8 cellular contexts compared by ENCODE assay signal in the genomic region with DNA sequence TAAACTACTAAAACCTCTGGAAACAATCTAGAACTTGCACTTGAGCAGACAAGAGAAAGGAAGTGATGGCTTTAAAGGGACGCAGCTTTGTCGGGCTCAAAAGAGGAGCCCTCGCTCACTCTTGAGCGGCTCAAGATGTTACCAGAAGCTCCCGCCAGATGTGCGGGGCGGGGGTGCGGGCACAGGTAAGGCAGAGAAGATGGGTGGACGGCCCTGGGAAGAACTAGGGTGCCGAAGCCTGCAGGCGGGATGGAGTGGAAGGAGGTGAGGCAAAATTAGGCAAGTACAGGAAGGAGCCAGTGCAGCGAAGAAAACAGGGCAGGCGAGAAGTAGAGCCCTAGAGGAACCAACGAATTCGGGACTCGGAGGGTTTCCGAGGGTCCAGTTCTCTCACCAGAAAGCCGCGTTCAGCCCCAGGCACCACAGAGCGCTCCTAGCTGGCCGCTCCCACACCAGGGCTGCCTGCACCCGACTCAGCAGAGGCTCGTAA. TPM values are rescaled to one million over a fixed set of nuclear protein-coding genes. Genes with fewer than 3 reads are reported as not detected.
DNase-seq lines count a peak whose midpoint lies in the region; ATAC-seq and TF ChIP-seq lines count a peak whose summit lies in the region.

No MANE protein-coding gene starts in this region.

- H3K27me3 ChIP-seq in body of pancreas (no peaks in the 10 kb centered on the region), subcutaneous abdominal adipose tissue (ENCODE audit: control insufficient read depth in 5 of 5, insufficient read depth in 4 of 5, low read length in 5 of 5) (no peaks in the 10 kb centered on the region)

- H3K4me1 ChIP-seq in ES-I3 (ENCODE audit: insufficient read depth, low read length) (peaks cover 8% of the 10 kb centered on the region; the same call in 1 of the 2 replicates), body of pancreas (peaks cover 42% of the 10 kb centered on the region), subcutaneous abdominal adipose tissue (ENCODE audit: control insufficient read depth in 5 of 5, insufficient read depth in 5 of 5, low read length in 5 of 5) (peaks cover 0 to 44% (median 35%) of the 10 kb centered on the region in 5 donors)

- ATAC-seq in GM21825 (IDR thresholded peaks at IDR 0.05; ENCODE audit: unreplicated experiment) (peak; percentile 41), body of pancreas (peak; percentile 54), left lobe of liver (peak; percentile 62), HG02678 (IDR thresholded peaks at IDR 0.05; ENCODE audit: unreplicated experiment) (no peak)

- H3K9me3 ChIP-seq in ES-I3 (ENCODE audit: control insufficient read depth, insufficient read depth, low read length) = no peaks in the 10 kb centered on the region
- H3K9me3 ChIP-seq in body of pancreas = no peaks in the 10 kb centered on the region
- no peaks in the 10 kb centered on the region for H3K9me3 ChIP-seq in subcutaneous abdominal adipose tissue (ENCODE audit: control insufficient read depth in 5 of 5, low read length in 5 of 5)

- DNase-seq in NCI-H1417 (lab: John Stamatoyannopoulos, UW) (peak in 2 of 3 experiments; percentile 47 to 69), body of pancreas (no peak), left lobe of liver (ENCODE audit: low spot score) (no peak)
- no peak for DNase-seq in activated CD8-positive, alpha-beta memory T cell treated with anti-CD3 and anti-CD28 coated beads, Interleukin-2, amount 50 U/mL, for 48 hours

- 0% methylated on average over 17 to 22 of the region's 23 CpGs for WGBS in body of pancreas, 2 donors

- peaks cover 16% of the 10 kb centered on the region for H3K36me3 ChIP-seq in ES-I3 (ENCODE audit: insufficient read depth, low read length)
- peaks cover 14% of the 10 kb centered on the region in 2 donors for H3K36me3 ChIP-seq in body of pancreas (replicated peaks in 1 of 2; ENCODE audit: insufficient read depth in 1 of 2, low read depth in 2 of 2)
- H3K36me3 ChIP-seq in subcutaneous abdominal adipose tissue (ENCODE audit: control insufficient read depth in 5 of 5, insufficient read depth in 5 of 5, low read length in 5 of 5) = peaks cover 0 to 22% (median 19%) of the 10 kb centered on the region in 5 donors

- H3K9ac ChIP-seq in ES-I3 (ENCODE audit: low read depth, low read length) = peak overlapping the region; percentile 78
- H3K9ac ChIP-seq in subcutaneous abdominal adipose tissue (ENCODE audit: low read length in 5 of 5) = peak overlapping the region; percentile 87 to 98 (median 92)

- intact Hi-C loops in body of pancreas (cut with DNase I) = no loop called here

- peak overlapping the region; percentile 74 to 91 for H3K4me3 ChIP-seq in body of pancreas
- H3K4me3 ChIP-seq in subcutaneous abdominal adipose tissue (ENCODE audit: low read depth in 1 of 5, low read length in 5 of 5) = peak overlapping the region; percentile 86 to 99 (median 97)

- TF ChIP-seq POLR2A in body of pancreas (IDR thresholded peaks at IDR 0.05) = no peak

- H3K27ac ChIP-seq in body of pancreas (peak overlapping the region; percentile 80 to 93 (median 86)), subcutaneous abdominal adipose tissue (ENCODE audit: low read depth, low read length) (peak overlapping the region; percentile 86)

- no peak for TF ChIP-seq CTCF in body of pancreas (IDR thresholded peaks at IDR 0.05)

RNA-seq across cellular contexts. Expression of gene RETREG3, which starts 0.4 kb away (rescaled TPM):
- total RNA-seq in body of pancreas (10 to 100 TPM; 36.9 to 42.0 TPM), left lobe of liver (56.3 TPM)

RNA-seq across cellular contexts. Expression of gene TUBG1, which starts 0.7 kb away (rescaled TPM):
- total RNA-seq in body of pancreas (10 to 100 TPM; 17.4 to 23.1 TPM), left lobe of liver (26.5 TPM)

RNA-seq across cellular contexts. Expression of gene PSMC3IP, which starts 31.2 kb away (rescaled TPM):
- total RNA-seq in body of pancreas (1 to 10 TPM in 1 of 2 donors, not detected in 1; 2.1 TPM), left lobe of liver (0.65 TPM)

RNA-seq across cellular contexts. Expression of gene MLX, which starts 41.8 kb away (rescaled TPM):
- total RNA-seq in body of pancreas = 10 to 100 TPM; 24.9 to 28.7 TPM
- 38.7 TPM for total RNA-seq in left lobe of liver

RNA-seq across cellular contexts. Expression of gene COASY, which starts 46.8 kb away (rescaled TPM):
- total RNA-seq in body of pancreas (10 to 100 TPM; 24.1 to 60.6 TPM), left lobe of liver (78.8 TPM)

Comparison
In these comparisons a context has a peak if more than half of its experiments do, and no peak if none do; other contexts are left out.
1. DNase-seq: peak in NCI-H1417 (2 of 3); none in body of pancreas (0 of 4), left lobe of liver (single experiment) and activated CD8-positive, alpha-beta memory T cell treated with anti-CD3 and anti-CD28 coated beads, Interleukin-2, amount 50 U/mL, for 48 hours (single experiment).